2 cellular contexts compared by ENCODE assay signal in the genomic region with DNA sequence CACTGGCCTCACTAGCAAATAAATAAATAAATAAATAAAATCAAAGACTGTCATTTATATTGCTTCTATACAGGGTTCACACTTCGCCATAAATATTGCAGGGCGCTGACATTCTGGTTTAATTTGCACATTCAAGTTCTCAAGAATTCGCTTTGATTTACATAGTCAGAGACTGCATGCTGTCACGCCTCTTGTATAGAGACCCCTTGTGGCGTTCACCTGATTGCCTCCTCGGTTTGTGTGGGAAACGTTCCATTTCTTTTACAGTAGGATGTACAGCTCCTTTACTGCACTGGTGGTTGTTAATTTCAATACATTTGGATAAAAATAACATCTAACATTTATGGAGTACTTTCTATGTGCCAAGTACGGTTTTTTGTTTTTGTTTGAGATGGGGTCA.
TF ChIP-seq lines count a peak whose summit lies in the region.

No MANE protein-coding gene starts in this region.

TF ChIP-seq in SK-N-SH, 30 proteins besides CTCF, POLR2A, EP300 and RAD21 (continued from another document):
- TF ChIP-seq RFX5 (IDR thresholded peaks at IDR 0.05; ENCODE audit: low read length), result no peak
- TF ChIP-seq, protein P1, sequence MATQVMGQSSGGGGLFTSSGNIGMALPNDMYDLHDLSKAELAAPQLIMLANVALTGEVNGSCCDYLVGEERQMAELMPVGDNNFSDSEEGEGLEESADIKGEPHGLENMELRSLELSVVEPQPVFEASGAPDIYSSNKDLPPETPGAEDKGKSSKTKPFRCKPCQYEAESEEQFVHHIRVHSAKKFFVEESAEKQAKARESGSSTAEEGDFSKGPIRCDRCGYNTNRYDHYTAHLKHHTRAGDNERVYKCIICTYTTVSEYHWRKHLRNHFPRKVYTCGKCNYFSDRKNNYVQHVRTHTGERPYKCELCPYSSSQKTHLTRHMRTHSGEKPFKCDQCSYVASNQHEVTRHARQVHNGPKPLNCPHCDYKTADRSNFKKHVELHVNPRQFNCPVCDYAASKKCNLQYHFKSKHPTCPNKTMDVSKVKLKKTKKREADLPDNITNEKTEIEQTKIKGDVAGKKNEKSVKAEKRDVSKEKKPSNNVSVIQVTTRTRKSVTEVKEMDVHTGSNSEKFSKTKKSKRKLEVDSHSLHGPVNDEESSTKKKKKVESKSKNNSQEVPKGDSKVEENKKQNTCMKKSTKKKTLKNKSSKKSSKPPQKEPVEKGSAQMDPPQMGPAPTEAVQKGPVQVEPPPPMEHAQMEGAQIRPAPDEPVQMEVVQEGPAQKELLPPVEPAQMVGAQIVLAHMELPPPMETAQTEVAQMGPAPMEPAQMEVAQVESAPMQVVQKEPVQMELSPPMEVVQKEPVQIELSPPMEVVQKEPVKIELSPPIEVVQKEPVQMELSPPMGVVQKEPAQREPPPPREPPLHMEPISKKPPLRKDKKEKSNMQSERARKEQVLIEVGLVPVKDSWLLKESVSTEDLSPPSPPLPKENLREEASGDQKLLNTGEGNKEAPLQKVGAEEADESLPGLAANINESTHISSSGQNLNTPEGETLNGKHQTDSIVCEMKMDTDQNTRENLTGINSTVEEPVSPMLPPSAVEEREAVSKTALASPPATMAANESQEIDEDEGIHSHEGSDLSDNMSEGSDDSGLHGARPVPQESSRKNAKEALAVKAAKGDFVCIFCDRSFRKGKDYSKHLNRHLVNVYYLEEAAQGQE (IDR thresholded peaks at IDR 0.05; ENCODE audit: low read depth, low read length), result no peak
- TF ChIP-seq, protein P2, sequence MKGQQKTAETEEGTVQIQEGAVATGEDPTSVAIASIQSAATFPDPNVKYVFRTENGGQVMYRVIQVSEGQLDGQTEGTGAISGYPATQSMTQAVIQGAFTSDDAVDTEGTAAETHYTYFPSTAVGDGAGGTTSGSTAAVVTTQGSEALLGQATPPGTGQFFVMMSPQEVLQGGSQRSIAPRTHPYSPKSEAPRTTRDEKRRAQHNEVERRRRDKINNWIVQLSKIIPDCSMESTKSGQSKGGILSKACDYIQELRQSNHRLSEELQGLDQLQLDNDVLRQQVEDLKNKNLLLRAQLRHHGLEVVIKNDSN (IDR thresholded peaks at IDR 0.05; ENCODE audit: borderline replicate concordance, low read depth), result no peak
- TF ChIP-seq NRF1 (IDR thresholded peaks at IDR 0.05; ENCODE audit: low read depth, low read length), result no peak

TF ChIP-seq in SK-N-SH treated with all-trans-retinoic acid at 6 μM for 48 hours, 23 proteins besides CTCF, POLR2A, EP300 and RAD21 (continued from another document):
- TF ChIP-seq, protein P3, sequence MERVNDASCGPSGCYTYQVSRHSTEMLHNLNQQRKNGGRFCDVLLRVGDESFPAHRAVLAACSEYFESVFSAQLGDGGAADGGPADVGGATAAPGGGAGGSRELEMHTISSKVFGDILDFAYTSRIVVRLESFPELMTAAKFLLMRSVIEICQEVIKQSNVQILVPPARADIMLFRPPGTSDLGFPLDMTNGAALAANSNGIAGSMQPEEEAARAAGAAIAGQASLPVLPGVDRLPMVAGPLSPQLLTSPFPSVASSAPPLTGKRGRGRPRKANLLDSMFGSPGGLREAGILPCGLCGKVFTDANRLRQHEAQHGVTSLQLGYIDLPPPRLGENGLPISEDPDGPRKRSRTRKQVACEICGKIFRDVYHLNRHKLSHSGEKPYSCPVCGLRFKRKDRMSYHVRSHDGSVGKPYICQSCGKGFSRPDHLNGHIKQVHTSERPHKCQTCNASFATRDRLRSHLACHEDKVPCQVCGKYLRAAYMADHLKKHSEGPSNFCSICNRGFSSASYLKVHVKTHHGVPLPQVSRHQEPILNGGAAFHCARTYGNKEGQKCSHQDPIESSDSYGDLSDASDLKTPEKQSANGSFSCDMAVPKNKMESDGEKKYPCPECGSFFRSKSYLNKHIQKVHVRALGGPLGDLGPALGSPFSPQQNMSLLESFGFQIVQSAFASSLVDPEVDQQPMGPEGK (CRISPR knock-in tag; IDR thresholded peaks at IDR 0.05; ENCODE audit: borderline replicate concordance), result no peak
TF ChIP-seq in SK-N-SH treated with all-trans-retinoic acid at 6 μM for 48 hours: peak in this region for 0.
